ENCODE assay signal across 1 cellular context in genomic region chr16:75584108-75584507, GRCh38.
TF ChIP-seq lines count a peak whose summit lies in the region.

No MANE protein-coding gene starts in this region.

TF ChIP-seq in GM12878, 131 proteins besides CTCF, POLR2A, EP300 and RAD21:
- TF ChIP-seq SPI1 (IDR thresholded peaks at IDR 0.05; ENCODE audit: borderline replicate concordance, insufficient read depth, low read depth, low read length) = peak; percentile 63; the same call in 1 of the 2 replicates
- no peak for TF ChIP-seq ZBTB4 (CRISPR knock-in tag; IDR thresholded peaks at IDR 0.05)
- 0 out of 2 replicates have a peak, but pooled peaks have one; percentile 20 for TF ChIP-seq NFIC (IDR thresholded peaks at IDR 0.05; ENCODE audit: low read depth, low read length)
- no peak for TF ChIP-seq GABPA (IDR thresholded peaks at IDR 0.05; ENCODE audit: low read depth)
- no peak for TF ChIP-seq ESRRA (IDR thresholded peaks at IDR 0.05; ENCODE audit: low read length)
